ENCODE assay signal across 1 cellular context in genomic region chr1:110130113-110130591, GRCh38.
A peak's percentile ranks its signal among the peaks of the same experiment; 100 is the strongest.
TF ChIP-seq lines count a peak whose summit lies in the region.

No MANE protein-coding gene starts in this region.

TF ChIP-seq in K562, 482 proteins besides CTCF, POLR2A, EP300 and RAD21:
- TF ChIP-seq TEAD1 (CRISPR knock-in tag; IDR thresholded peaks at IDR 0.05): no peak
- TF ChIP-seq CEBPZ (IDR thresholded peaks at IDR 0.05; ENCODE audit: borderline replicate concordance, low read depth, low read length): no peak
- TF ChIP-seq CBX3 (IDR thresholded peaks at IDR 0.05; ENCODE audit: borderline replicate concordance in 1 of 2, low read length in 2 of 2): no peak
- TF ChIP-seq MGA (IDR thresholded peaks at IDR 0.05): peak; percentile 25; the same call in 1 of the 2 replicates
- TF ChIP-seq, protein P1, sequence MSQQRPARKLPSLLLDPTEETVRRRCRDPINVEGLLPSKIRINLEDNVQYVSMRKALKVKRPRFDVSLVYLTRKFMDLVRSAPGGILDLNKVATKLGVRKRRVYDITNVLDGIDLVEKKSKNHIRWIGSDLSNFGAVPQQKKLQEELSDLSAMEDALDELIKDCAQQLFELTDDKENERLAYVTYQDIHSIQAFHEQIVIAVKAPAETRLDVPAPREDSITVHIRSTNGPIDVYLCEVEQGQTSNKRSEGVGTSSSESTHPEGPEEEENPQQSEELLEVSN (IDR thresholded peaks at IDR 0.05; ENCODE audit: borderline replicate concordance in 1 of 2, extremely low read depth in 1 of 2, insufficient read depth in 1 of 2, insufficient read length in 1 of 2, low read depth in 1 of 2, low read length in 1 of 2, poor library complexity in 1 of 2, severe bottlenecking in 1 of 2): peak in 1 of 2 experiments; percentile 62
- no peak for TF ChIP-seq NFRKB (IDR thresholded peaks at IDR 0.05; ENCODE audit: low read depth)
- no peak for TF ChIP-seq EHMT2 (IDR thresholded peaks at IDR 0.05)
- TF ChIP-seq PURB (CRISPR knock-in tag; IDR thresholded peaks at IDR 0.05; ENCODE audit: low read depth): no peak
- TF ChIP-seq, protein P2, sequence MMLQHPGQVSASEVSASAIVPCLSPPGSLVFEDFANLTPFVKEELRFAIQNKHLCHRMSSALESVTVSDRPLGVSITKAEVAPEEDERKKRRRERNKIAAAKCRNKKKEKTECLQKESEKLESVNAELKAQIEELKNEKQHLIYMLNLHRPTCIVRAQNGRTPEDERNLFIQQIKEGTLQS (IDR thresholded peaks at IDR 0.05): no peak
- TF ChIP-seq, protein P2 (CRISPR knock-in tag; conservative IDR thresholded peaks at IDR 0.05): no peak
- TF ChIP-seq ZNF282 (CRISPR knock-in tag; IDR thresholded peaks at IDR 0.05): no peak
- TF ChIP-seq CTCFL (IDR thresholded peaks at IDR 0.05; ENCODE audit: borderline replicate concordance, insufficient read depth, low read depth, low read length, poor library complexity, severe bottlenecking): peak; percentile 53
